Comparison of ENCODE assay signal across 13 cellular contexts in the genomic region with DNA sequence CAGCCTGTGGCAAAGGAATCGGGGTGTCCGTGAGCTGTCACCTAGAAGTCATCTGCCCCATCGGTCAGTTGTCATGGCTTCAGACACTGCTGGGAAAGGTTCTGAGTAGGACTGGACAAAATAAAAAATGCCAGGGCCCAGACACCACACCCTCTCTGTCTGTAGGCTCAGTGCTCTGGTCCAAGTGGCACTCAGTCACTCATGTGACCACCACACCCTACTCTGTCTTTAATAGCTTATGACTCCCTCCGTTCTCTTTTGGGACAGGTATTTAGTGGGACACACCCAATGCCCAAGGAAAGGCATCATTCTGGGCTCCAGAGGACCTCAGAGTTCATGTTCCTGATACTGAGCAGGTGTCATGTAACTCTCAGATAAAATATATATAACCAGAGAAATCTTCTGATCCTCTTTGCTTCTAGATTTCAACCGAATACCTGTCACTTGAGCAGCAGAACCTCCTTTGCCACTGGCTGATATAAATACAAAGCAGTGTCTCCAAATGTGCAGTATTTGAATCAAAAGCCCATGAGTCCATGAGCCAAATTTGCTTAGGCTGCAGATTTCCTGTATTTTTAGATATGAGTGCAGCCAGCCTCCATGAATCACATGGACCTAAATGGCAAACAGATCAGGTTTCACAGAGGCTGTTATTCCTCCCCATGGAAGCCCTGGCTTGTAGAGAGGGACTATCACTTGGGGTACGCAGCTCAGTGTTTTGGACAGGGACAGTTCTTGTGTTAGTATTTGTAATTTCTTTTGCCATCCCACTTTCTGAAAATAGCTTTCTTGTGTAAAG.
A peak's percentile ranks its signal among the peaks of the same experiment; 100 is the strongest.
DNase-seq lines count a peak whose midpoint lies in the region; ATAC-seq, FAIRE-seq and TF ChIP-seq lines count a peak whose summit lies in the region.
"Had no signal": no experiment of that assay in that cellular context is flagged by ENCODE, and none has a peak within 500 bp of the region (broad histone marks: within the 10 kb centered on the region; RNA-seq: fewer than 3 reads in every experiment).

No MANE protein-coding gene starts in this region.

- TF ChIP-seq POLR2A in GM12891 (IDR thresholded peaks at IDR 0.05; ENCODE audit: low read depth, low read length), result no peak

- TF ChIP-seq CTCF in brain (conservative IDR thresholded peaks at IDR 0.05), result no peak
- no peak for TF ChIP-seq CTCF in MM.1S (IDR thresholded peaks at IDR 0.05; ENCODE audit: low read length)

- no peak overlapping the region for H3K9ac ChIP-seq in MM.1S (ENCODE audit: low read length)

- peak overlapping the region in 3 of 5 experiments; percentile 21 to 32 (median 23) for H3K4me3 Mint-ChIP-seq in brain
- H3K4me3 Mint-ChIP-seq in activated naive CD8-positive, alpha-beta T cell treated with anti-CD3 and anti-CD28 coated beads for 36 hours, result no peak overlapping the region

- H3K27ac Mint-ChIP-seq in brain, result peak overlapping the region in 3 of 5 experiments; percentile 25 to 82 (median 62)
- H3K27ac Mint-ChIP-seq in activated naive CD8-positive, alpha-beta T cell treated with anti-CD3 and anti-CD28 coated beads for 36 hours, result no peak overlapping the region

- FAIRE-seq in GM12891 (lab: Jason Lieb, UNC), result no peak
- FAIRE-seq: RCC 7860 had no signal

- no peak for ATAC-seq in HG03196 (IDR thresholded peaks at IDR 0.05; ENCODE audit: unreplicated experiment)

- no peaks in the 10 kb centered on the region for H3F3A ChIP-seq in MM.1S (ENCODE audit: insufficient read depth, low read length)

- H3K9me3 ChIP-seq in MM.1S (replicated peaks; ENCODE audit: insufficient read depth, low read length), result no peaks in the 10 kb centered on the region
- H3K9me3 ChIP-seq: BE2C had no signal

- peak; percentile 48 for DNase-seq in DMS153 (lab: John Stamatoyannopoulos, UW)
- DNase-seq in NCI-H1092 treated with DMSO at 0.1 percent for 48 hours (lab: John Stamatoyannopoulos, UW), result peak; percentile 46
- DNase-seq in left kidney (ENCODE audit: low read depth, low spot score), result peak; percentile 65
- DNase-seq in GM12891 (ENCODE audit: insufficient read length, low spot score), result no peak
- DNase-seq in activated naive CD8-positive, alpha-beta T cell treated with anti-CD3 and anti-CD28 coated beads for 36 hours, result no peak
- no peak for DNase-seq in MM.1S
- DNase-seq: activated CD8-positive, alpha-beta memory T cell treated with anti-CD3 and anti-CD28 coated beads, Interleukin-2, amount 50 U/mL, for 48 hours; BE2C; GF-D8; stimulated activated CD4-positive, alpha-beta T cell treated with anti-CD3 and anti-CD28 coated beads, Interleukin-15, amount 100 ng/mL, for 24 hours had no signal

- no peak overlapping the region for H3K27ac ChIP-seq in MM.1S (ENCODE audit: low read length)

- H3K36me3 Mint-ChIP-seq in brain, result no peaks in the 10 kb centered on the region
- peaks cover 51% of the 10 kb centered on the region for H3K36me3 Mint-ChIP-seq in activated naive CD8-positive, alpha-beta T cell treated with anti-CD3 and anti-CD28 coated beads for 36 hours

- H3K4me3 ChIP-seq in MM.1S (ENCODE audit: low read length), result no peak overlapping the region

- H3K27me3 Mint-ChIP-seq in brain, result peaks cover 7% of the 10 kb centered on the region
- H3K27me3 Mint-ChIP-seq in activated naive CD8-positive, alpha-beta T cell treated with anti-CD3 and anti-CD28 coated beads for 36 hours, result no peaks in the 10 kb centered on the region

- H2AFZ ChIP-seq in MM.1S (ENCODE audit: low read length), result no peak overlapping the region

- peaks cover 6% of the 10 kb centered on the region; the same call in 1 of the 2 replicates for H3K4me1 ChIP-seq in MM.1S (ENCODE audit: low read length)

- no peaks in the 10 kb centered on the region for H3K9me3 Mint-ChIP-seq in brain
- no peaks in the 10 kb centered on the region for H3K9me3 Mint-ChIP-seq in activated naive CD8-positive, alpha-beta T cell treated with anti-CD3 and anti-CD28 coated beads for 36 hours

- H3K9me2 ChIP-seq in MM.1S (replicated peaks; ENCODE audit: insufficient read depth, low read length), result no peaks in the 10 kb centered on the region

- no peaks in the 10 kb centered on the region for H4K20me1 ChIP-seq in MM.1S (ENCODE audit: insufficient read depth, low read length)

- no peaks in the 10 kb centered on the region for H3K36me3 ChIP-seq in MM.1S (replicated peaks; ENCODE audit: insufficient read depth, low read length)
- H3K36me3 ChIP-seq: BE2C had no signal

- peaks cover 49% of the 10 kb centered on the region for H3K4me1 Mint-ChIP-seq in brain
- H3K4me1 Mint-ChIP-seq in activated naive CD8-positive, alpha-beta T cell treated with anti-CD3 and anti-CD28 coated beads for 36 hours, result peaks cover 30% of the 10 kb centered on the region

- H3K79me2 ChIP-seq in MM.1S (ENCODE audit: low read length), result no peaks in the 10 kb centered on the region

- H3K27me3 ChIP-seq in MM.1S (replicated peaks; ENCODE audit: insufficient read depth, low read length), result no peaks in the 10 kb centered on the region
- H3K27me3 ChIP-seq: BE2C had no signal

- H3K4me2 ChIP-seq in MM.1S (ENCODE audit: low read depth, low read length), result no peak overlapping the region

TF ChIP-seq in GM12891, 5 proteins besides CTCF, POLR2A, EP300 and RAD21:
- TF ChIP-seq SPI1 (IDR thresholded peaks at IDR 0.05; ENCODE audit: low read depth, low read length) (no peak), POLR2AphosphoS5 (IDR thresholded peaks at IDR 0.05; ENCODE audit: low read depth, low read length) (no peak), POU2F2 (IDR thresholded peaks at IDR 0.05; ENCODE audit: low read depth, low read length) (no peak), TAF1 (IDR thresholded peaks at IDR 0.05; ENCODE audit: low read depth, low read length) (no peak), PAX5 (IDR thresholded peaks at IDR 0.05; ENCODE audit: insufficient read depth, low read length, severe bottlenecking) (no peak)

Comparison
In these comparisons a context has a peak if more than half of its experiments do, and no peak if none do; other contexts are left out.
1. DNase-seq: peak in DMS153 (single experiment), NCI-H1092 treated with DMSO at 0.1 percent for 48 hours (single experiment) and left kidney (single experiment); none in GM12891 (single experiment), activated naive CD8-positive, alpha-beta T cell treated with anti-CD3 and anti-CD28 coated beads for 36 hours (single experiment) and MM.1S (single experiment).